1 cellular context compared by ENCODE assay signal in the genomic region with DNA sequence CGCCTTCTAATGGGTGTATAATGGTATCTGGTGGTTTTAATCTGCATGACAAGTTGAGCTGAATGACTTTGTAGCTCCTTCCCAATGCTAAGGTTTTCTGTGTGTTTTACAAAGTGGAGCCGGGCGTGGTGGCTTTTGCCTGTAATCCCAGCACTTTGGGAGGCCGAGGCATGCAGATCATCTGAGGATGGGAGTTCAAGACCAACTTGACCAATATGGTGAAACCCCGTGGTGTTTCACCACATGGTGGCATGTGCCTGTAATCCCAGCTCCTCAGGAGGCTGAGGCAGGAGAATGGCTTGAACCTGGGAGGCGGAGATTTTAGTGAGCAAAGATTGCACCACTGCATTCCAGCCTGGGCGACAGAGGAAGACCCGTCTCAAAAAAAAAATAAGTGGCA.
TF ChIP-seq lines count a peak whose summit lies in the region.

No MANE protein-coding gene starts in this region.

TF ChIP-seq in SK-N-SH, 30 proteins besides CTCF, POLR2A, EP300 and RAD21:
- TF ChIP-seq, protein P1, sequence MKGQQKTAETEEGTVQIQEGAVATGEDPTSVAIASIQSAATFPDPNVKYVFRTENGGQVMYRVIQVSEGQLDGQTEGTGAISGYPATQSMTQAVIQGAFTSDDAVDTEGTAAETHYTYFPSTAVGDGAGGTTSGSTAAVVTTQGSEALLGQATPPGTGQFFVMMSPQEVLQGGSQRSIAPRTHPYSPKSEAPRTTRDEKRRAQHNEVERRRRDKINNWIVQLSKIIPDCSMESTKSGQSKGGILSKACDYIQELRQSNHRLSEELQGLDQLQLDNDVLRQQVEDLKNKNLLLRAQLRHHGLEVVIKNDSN (IDR thresholded peaks at IDR 0.05; ENCODE audit: borderline replicate concordance, low read depth) = no peak
- TF ChIP-seq MXI1 (IDR thresholded peaks at IDR 0.05; ENCODE audit: low read depth, low read length) (no peak), NRF1 (IDR thresholded peaks at IDR 0.05; ENCODE audit: low read depth, low read length) (no peak), JUND (IDR thresholded peaks at IDR 0.05) (no peak), TCF12 (IDR thresholded peaks at IDR 0.05) (no peak), GATA2 (CRISPR knock-in tag; IDR thresholded peaks at IDR 0.05) (no peak), SIN3A (IDR thresholded peaks at IDR 0.05; ENCODE audit: borderline replicate concordance, low read depth, low read length) (no peak), RCOR1 (IDR thresholded peaks at IDR 0.05; ENCODE audit: low read length) (no peak), TAF1 (IDR thresholded peaks at IDR 0.05; ENCODE audit: borderline replicate concordance, low read depth, low read length) (no peak), CHD2 (IDR thresholded peaks at IDR 0.05; ENCODE audit: low read length, partially characterized antibody) (no peak), FOXM1 (IDR thresholded peaks at IDR 0.05; ENCODE audit: low read depth) (no peak), YY1 (IDR thresholded peaks at IDR 0.05; ENCODE audit: low read depth) (no peak), EZH2phosphoT487 (IDR thresholded peaks at IDR 0.05; ENCODE audit: borderline replicate concordance, low read depth) (no peak), SMC3 (IDR thresholded peaks at IDR 0.05; ENCODE audit: low read depth, low read length) (no peak), RXRA (IDR thresholded peaks at IDR 0.05; ENCODE audit: borderline replicate concordance, low read depth) (no peak)
- TF ChIP-seq, protein P2, sequence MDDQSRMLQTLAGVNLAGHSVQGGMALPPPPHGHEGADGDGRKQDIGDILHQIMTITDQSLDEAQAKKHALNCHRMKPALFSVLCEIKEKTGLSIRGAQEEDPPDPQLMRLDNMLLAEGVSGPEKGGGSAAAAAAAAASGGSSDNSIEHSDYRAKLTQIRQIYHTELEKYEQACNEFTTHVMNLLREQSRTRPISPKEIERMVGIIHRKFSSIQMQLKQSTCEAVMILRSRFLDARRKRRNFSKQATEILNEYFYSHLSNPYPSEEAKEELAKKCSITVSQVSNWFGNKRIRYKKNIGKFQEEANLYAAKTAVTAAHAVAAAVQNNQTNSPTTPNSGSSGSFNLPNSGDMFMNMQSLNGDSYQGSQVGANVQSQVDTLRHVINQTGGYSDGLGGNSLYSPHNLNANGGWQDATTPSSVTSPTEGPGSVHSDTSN (IDR thresholded peaks at IDR 0.05) = no peak
- TF ChIP-seq, protein P3, sequence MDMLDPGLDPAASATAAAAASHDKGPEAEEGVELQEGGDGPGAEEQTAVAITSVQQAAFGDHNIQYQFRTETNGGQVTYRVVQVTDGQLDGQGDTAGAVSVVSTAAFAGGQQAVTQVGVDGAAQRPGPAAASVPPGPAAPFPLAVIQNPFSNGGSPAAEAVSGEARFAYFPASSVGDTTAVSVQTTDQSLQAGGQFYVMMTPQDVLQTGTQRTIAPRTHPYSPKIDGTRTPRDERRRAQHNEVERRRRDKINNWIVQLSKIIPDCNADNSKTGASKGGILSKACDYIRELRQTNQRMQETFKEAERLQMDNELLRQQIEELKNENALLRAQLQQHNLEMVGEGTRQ (IDR thresholded peaks at IDR 0.05; ENCODE audit: borderline replicate concordance, low read depth, low read length) = no peak
- TF ChIP-seq, protein P4, sequence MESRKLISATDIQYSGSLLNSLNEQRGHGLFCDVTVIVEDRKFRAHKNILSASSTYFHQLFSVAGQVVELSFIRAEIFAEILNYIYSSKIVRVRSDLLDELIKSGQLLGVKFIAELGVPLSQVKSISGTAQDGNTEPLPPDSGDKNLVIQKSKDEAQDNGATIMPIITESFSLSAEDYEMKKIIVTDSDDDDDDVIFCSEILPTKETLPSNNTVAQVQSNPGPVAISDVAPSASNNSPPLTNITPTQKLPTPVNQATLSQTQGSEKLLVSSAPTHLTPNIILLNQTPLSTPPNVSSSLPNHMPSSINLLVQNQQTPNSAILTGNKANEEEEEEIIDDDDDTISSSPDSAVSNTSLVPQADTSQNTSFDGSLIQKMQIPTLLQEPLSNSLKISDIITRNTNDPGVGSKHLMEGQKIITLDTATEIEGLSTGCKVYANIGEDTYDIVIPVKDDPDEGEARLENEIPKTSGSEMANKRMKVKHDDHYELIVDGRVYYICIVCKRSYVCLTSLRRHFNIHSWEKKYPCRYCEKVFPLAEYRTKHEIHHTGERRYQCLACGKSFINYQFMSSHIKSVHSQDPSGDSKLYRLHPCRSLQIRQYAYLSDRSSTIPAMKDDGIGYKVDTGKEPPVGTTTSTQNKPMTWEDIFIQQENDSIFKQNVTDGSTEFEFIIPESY (IDR thresholded peaks at IDR 0.05; ENCODE audit: borderline replicate concordance, low read depth) = no peak
- TF ChIP-seq, protein P5, sequence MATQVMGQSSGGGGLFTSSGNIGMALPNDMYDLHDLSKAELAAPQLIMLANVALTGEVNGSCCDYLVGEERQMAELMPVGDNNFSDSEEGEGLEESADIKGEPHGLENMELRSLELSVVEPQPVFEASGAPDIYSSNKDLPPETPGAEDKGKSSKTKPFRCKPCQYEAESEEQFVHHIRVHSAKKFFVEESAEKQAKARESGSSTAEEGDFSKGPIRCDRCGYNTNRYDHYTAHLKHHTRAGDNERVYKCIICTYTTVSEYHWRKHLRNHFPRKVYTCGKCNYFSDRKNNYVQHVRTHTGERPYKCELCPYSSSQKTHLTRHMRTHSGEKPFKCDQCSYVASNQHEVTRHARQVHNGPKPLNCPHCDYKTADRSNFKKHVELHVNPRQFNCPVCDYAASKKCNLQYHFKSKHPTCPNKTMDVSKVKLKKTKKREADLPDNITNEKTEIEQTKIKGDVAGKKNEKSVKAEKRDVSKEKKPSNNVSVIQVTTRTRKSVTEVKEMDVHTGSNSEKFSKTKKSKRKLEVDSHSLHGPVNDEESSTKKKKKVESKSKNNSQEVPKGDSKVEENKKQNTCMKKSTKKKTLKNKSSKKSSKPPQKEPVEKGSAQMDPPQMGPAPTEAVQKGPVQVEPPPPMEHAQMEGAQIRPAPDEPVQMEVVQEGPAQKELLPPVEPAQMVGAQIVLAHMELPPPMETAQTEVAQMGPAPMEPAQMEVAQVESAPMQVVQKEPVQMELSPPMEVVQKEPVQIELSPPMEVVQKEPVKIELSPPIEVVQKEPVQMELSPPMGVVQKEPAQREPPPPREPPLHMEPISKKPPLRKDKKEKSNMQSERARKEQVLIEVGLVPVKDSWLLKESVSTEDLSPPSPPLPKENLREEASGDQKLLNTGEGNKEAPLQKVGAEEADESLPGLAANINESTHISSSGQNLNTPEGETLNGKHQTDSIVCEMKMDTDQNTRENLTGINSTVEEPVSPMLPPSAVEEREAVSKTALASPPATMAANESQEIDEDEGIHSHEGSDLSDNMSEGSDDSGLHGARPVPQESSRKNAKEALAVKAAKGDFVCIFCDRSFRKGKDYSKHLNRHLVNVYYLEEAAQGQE (IDR thresholded peaks at IDR 0.05; ENCODE audit: low read depth, low read length) = no peak
- TF ChIP-seq, protein P6, sequence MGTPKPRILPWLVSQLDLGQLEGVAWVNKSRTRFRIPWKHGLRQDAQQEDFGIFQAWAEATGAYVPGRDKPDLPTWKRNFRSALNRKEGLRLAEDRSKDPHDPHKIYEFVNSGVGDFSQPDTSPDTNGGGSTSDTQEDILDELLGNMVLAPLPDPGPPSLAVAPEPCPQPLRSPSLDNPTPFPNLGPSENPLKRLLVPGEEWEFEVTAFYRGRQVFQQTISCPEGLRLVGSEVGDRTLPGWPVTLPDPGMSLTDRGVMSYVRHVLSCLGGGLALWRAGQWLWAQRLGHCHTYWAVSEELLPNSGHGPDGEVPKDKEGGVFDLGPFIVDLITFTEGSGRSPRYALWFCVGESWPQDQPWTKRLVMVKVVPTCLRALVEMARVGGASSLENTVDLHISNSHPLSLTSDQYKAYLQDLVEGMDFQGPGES (IDR thresholded peaks at IDR 0.05; ENCODE audit: low read depth, low read length) = no peak
TF ChIP-seq in SK-N-SH: peak in this region for 0.
